In genomic region chr3:39216176-39216790, GRCh38 we compare ENCODE assay signal across 8 cellular contexts. TPM values are rescaled to one million over a fixed set of nuclear protein-coding genes. Genes with fewer than 3 reads are reported as not detected.
A peak's percentile ranks its signal among the peaks of the same experiment; 100 is the strongest.
DNase-seq lines count a peak whose midpoint lies in the region; ATAC-seq and TF ChIP-seq lines count a peak whose summit lies in the region.

No MANE protein-coding gene starts in this region.

- DNase-seq in activated CD4-positive, alpha-beta T cell treated with anti-CD3 and anti-CD28 coated beads, Interleukin-2, amount 10 ng/mL, durations not matched to agents 24 days and 14 days = no peak
- no peak for DNase-seq in activated CD4-positive, alpha-beta T cell treated with anti-CD3 and anti-CD28 coated beads for 1 hour
- DNase-seq in NCI-H510A (lab: John Stamatoyannopoulos, UW) (peak; percentile 10), putamen (ENCODE audit: low spot score) (peak; percentile 12), endodermal cell (no peak)
- DNase-seq in activated CD4-positive, CD25-positive, alpha-beta regulatory T cell treated with anti-CD3 and anti-CD28 coated beads, Interleukin-2, amount 50 U/mL, for 72 hours = no peak
- DNase-seq in CD4-positive, alpha-beta T cell = no peak

- WGBS in endodermal cell (ENCODE audit: insufficient coverage in 1 of 2, insufficient read length in 1 of 2), 2 experiments = 77 to 86% methylated on average over 2 of the region's 2 CpGs

- peaks cover 25% of the 10 kb centered on the region for H3K27me3 Mint-ChIP-seq in activated CD4-positive, alpha-beta T cell treated with anti-CD3 and anti-CD28 coated beads, Interleukin-2, amount 10 ng/mL, durations not matched to agents 24 days and 14 days
- H3K27me3 Mint-ChIP-seq in CD4-positive, alpha-beta T cell = peaks cover 7% of the 10 kb centered on the region
- H3K27me3 Mint-ChIP-seq in endodermal cell (ENCODE audit: insufficient read depth) = no peaks in the 10 kb centered on the region

- intact Hi-C loops in activated CD4-positive, alpha-beta T cell treated with anti-CD3 and anti-CD28 coated beads, Interleukin-2, amount 10 ng/mL, durations not matched to agents 24 days and 14 days (cut with micrococcal nuclease) = no loop called here
- intact Hi-C loops in CD4-positive, alpha-beta T cell (cut with DNase I, micrococcal nuclease) = no loop called here

- H3K9me3 Mint-ChIP-seq in activated CD4-positive, alpha-beta T cell treated with anti-CD3 and anti-CD28 coated beads, Interleukin-2, amount 10 ng/mL, durations not matched to agents 24 days and 14 days = no peaks in the 10 kb centered on the region
- H3K9me3 Mint-ChIP-seq in CD4-positive, alpha-beta T cell = no peaks in the 10 kb centered on the region
- no peaks in the 10 kb centered on the region for H3K9me3 Mint-ChIP-seq in endodermal cell

- H3K4me3 Mint-ChIP-seq in activated CD4-positive, alpha-beta T cell treated with anti-CD3 and anti-CD28 coated beads, Interleukin-2, amount 10 ng/mL, durations not matched to agents 24 days and 14 days = peak overlapping the region; percentile 9
- H3K4me3 Mint-ChIP-seq in CD4-positive, alpha-beta T cell = no peak overlapping the region
- H3K4me3 Mint-ChIP-seq in endodermal cell = no peak overlapping the region

- POLR2A ChIA-PET in CD4-positive, alpha-beta T cell (lab: Charles Lee) = no interaction called here

- peaks cover 34% of the 10 kb centered on the region for H3K4me1 Mint-ChIP-seq in activated CD4-positive, alpha-beta T cell treated with anti-CD3 and anti-CD28 coated beads, Interleukin-2, amount 10 ng/mL, durations not matched to agents 24 days and 14 days
- H3K4me1 Mint-ChIP-seq in CD4-positive, alpha-beta T cell (ENCODE audit: low read depth) = no peaks in the 10 kb centered on the region
- peaks cover 11% of the 10 kb centered on the region for H3K4me1 Mint-ChIP-seq in endodermal cell

- no peaks in the 10 kb centered on the region for H3K4me1 ChIP-seq in endodermal cell (ENCODE audit: control insufficient read depth, insufficient read depth, low read length)

- H3K27ac ChIP-seq in CD4-positive, alpha-beta T cell (ENCODE audit: low read depth, low read length) = no peak overlapping the region
- no peak overlapping the region for H3K27ac ChIP-seq in endodermal cell (ENCODE audit: low read depth, low read length)

- no peaks in the 10 kb centered on the region for H3K36me3 Mint-ChIP-seq in activated CD4-positive, alpha-beta T cell treated with anti-CD3 and anti-CD28 coated beads, Interleukin-2, amount 10 ng/mL, durations not matched to agents 24 days and 14 days (ENCODE audit: low read depth)
- no peaks in the 10 kb centered on the region for H3K36me3 Mint-ChIP-seq in CD4-positive, alpha-beta T cell (ENCODE audit: low read depth)
- H3K36me3 Mint-ChIP-seq in endodermal cell (ENCODE audit: low read depth) = no peaks in the 10 kb centered on the region

- H3K4me3 ChIP-seq in endodermal cell (ENCODE audit: low read length) = no peak overlapping the region

- ATAC-seq in HG02798 (IDR thresholded peaks at IDR 0.05; ENCODE audit: poor library complexity, unreplicated experiment) = peak; percentile 97
- no peak for ATAC-seq in CD4-positive, alpha-beta T cell (ENCODE audit: poor library complexity)

- no peak for TF ChIP-seq CTCF in CD4-positive, alpha-beta T cell (IDR thresholded peaks at IDR 0.05)
- TF ChIP-seq CTCF in endodermal cell (conservative IDR thresholded peaks at IDR 0.05) = no peak

- no peaks in the 10 kb centered on the region for H3K9me3 ChIP-seq in CD4-positive, alpha-beta T cell (ENCODE audit: control insufficient read depth, low read length)
- H3K9me3 ChIP-seq in endodermal cell (ENCODE audit: control insufficient read depth, low read length) = no peaks in the 10 kb centered on the region

- H3K9ac ChIP-seq in endodermal cell (ENCODE audit: extremely low read depth, low read length, poor library complexity, severe bottlenecking) = no peak overlapping the region

- peak overlapping the region; percentile 9 for H3K27ac Mint-ChIP-seq in activated CD4-positive, alpha-beta T cell treated with anti-CD3 and anti-CD28 coated beads, Interleukin-2, amount 10 ng/mL, durations not matched to agents 24 days and 14 days
- no peak overlapping the region for H3K27ac Mint-ChIP-seq in CD4-positive, alpha-beta T cell
- no peak overlapping the region for H3K27ac Mint-ChIP-seq in endodermal cell

- H3K36me3 ChIP-seq in endodermal cell (ENCODE audit: control insufficient read depth, insufficient read depth, low read length) = no peaks in the 10 kb centered on the region

- CTCF ChIA-PET in CD4-positive, alpha-beta T cell (lab: Charles Lee) = interaction anchor here (0.7 kb wide), 1 partner anchor 39 kb away, joined by 4 read pairs; no protein-coding TSS in a partner anchor

- no peaks in the 10 kb centered on the region for H3K27me3 ChIP-seq in CD4-positive, alpha-beta T cell (ENCODE audit: control insufficient read depth, insufficient read depth, low read length)
- no peaks in the 10 kb centered on the region for H3K27me3 ChIP-seq in endodermal cell (ENCODE audit: control insufficient read depth, insufficient read depth, low read length, poor library complexity, severe bottlenecking)

RNA-seq across cellular contexts. Expression of gene XIRP1, which starts 23.9 kb away (rescaled TPM):
- total RNA-seq in activated CD4-positive, alpha-beta T cell treated with anti-CD3 and anti-CD28 coated beads, Interleukin-2, amount 10 ng/mL, durations not matched to agents 24 days and 14 days = 2.7 and 2.9 TPM in 2 replicates
- total RNA-seq in CD4-positive, alpha-beta T cell = not detected
- not detected for total RNA-seq in endodermal cell
- 0.07 TPM for polyA plus RNA-seq in endodermal cell (2013, experiment 1 of 2)
- polyA plus RNA-seq in endodermal cell (2013, experiment 2 of 2) = 0.08 TPM

Comparison
In these comparisons a context has a peak if more than half of its experiments do, and no peak if none do; other contexts are left out.
1. DNase-seq: peak in NCI-H510A (single experiment) and putamen (single experiment); none in activated CD4-positive, alpha-beta T cell treated with anti-CD3 and anti-CD28 coated beads, Interleukin-2, amount 10 ng/mL, durations not matched to agents 24 days and 14 days (single experiment), activated CD4-positive, alpha-beta T cell treated with anti-CD3 and anti-CD28 coated beads for 1 hour (single experiment), activated CD4-positive, CD25-positive, alpha-beta regulatory T cell treated with anti-CD3 and anti-CD28 coated beads, Interleukin-2, amount 50 U/mL, for 72 hours (single experiment), CD4-positive, alpha-beta T cell (0 of 10) and endodermal cell (single experiment).